In genomic region chr2:65057391-65058052, GRCh38 we compare ENCODE assay signal across 7 cellular contexts. TPM values are rescaled to one million over a fixed set of nuclear protein-coding genes. Genes with fewer than 3 reads are reported as not detected.
A peak's percentile ranks its signal among the peaks of the same experiment; 100 is the strongest.
DNase-seq lines count a peak whose midpoint lies in the region; ATAC-seq, FAIRE-seq and TF ChIP-seq lines count a peak whose summit lies in the region.

No MANE protein-coding gene starts in this region.

- H3K18ac ChIP-seq in mesenchymal stem cell (ENCODE audit: low read depth in 1 of 2, low read length in 2 of 2): no peak overlapping the region

- H2BK12ac ChIP-seq in mesenchymal stem cell (ENCODE audit: low read length in 2 of 2): no peak overlapping the region

- no peak for TF ChIP-seq POLR2A in testis (IDR thresholded peaks at IDR 0.05)

- WGBS in mesenchymal stem cell: 86% methylated on average over 6 of the region's 6 CpGs
- WGBS in testis, 2 donors: 36 to 43% methylated on average over 6 of the region's 6 CpGs

- H3K36me3 ChIP-seq in SJCRH30: no peaks in the 10 kb centered on the region
- H3K36me3 ChIP-seq in bronchial epithelial cell (ENCODE audit: control insufficient read depth, insufficient read depth, low read length): no peaks in the 10 kb centered on the region
- H3K36me3 ChIP-seq in mesenchymal stem cell (ENCODE audit: control insufficient read depth in 1 of 2, insufficient read depth in 2 of 2, low read depth in 1 of 2, low read length in 2 of 2): peaks cover 0 to 5% of the 10 kb centered on the region in 2 experiments
- no peaks in the 10 kb centered on the region for H3K36me3 ChIP-seq in testis (ENCODE audit: low read depth, missing control alignments)

- H3K27ac ChIP-seq in HL-60 (replicated peaks): 0 out of 2 replicates have a peak overlapping the region, but pooled peaks have one; percentile 3
- peak overlapping the region; percentile 69 for H3K27ac ChIP-seq in SJCRH30
- no peak overlapping the region for H3K27ac ChIP-seq in mesenchymal stem cell (ENCODE audit: low read length, poor library complexity, severe bottlenecking)
- peak overlapping the region; percentile 87 to 92 for H3K27ac ChIP-seq in testis

- intact Hi-C loops in testis (cut with DNase I; ENCODE audit: low total_unique reads): no loop called here

- no peak overlapping the region for H3K23ac ChIP-seq in mesenchymal stem cell (ENCODE audit: low read length in 2 of 2)

- no peak overlapping the region for H2AFZ ChIP-seq in mesenchymal stem cell (ENCODE audit: low read depth, low read length)

- no peak for TF ChIP-seq CTCF in HL-60 (IDR thresholded peaks at IDR 0.05; ENCODE audit: insufficient read depth, low read length)
- TF ChIP-seq CTCF in bronchial epithelial cell (IDR thresholded peaks at IDR 0.05; ENCODE audit: insufficient read depth, low read length, severe bottlenecking): no peak
- no peak for TF ChIP-seq CTCF in testis (IDR thresholded peaks at IDR 0.05)

- H3K9me3 ChIP-seq in SJCRH30 (replicated peaks) (no peaks in the 10 kb centered on the region), mesenchymal stem cell (ENCODE audit: control insufficient read depth, low read length) (no peaks in the 10 kb centered on the region), testis (no peaks in the 10 kb centered on the region)

- FAIRE-seq in GM18507 (lab: Jason Lieb, UNC) (peak; percentile 80), bronchial epithelial cell (lab: Jason Lieb, UNC) (no peak)

- H2BK15ac ChIP-seq in mesenchymal stem cell (ENCODE audit: low read depth, poor library complexity, severe bottlenecking): no peak overlapping the region

- peaks cover 15% of the 10 kb centered on the region for H3K79me1 ChIP-seq in mesenchymal stem cell (replicated peaks; ENCODE audit: low read length, poor library complexity, severe bottlenecking)

- H2BK120ac ChIP-seq in mesenchymal stem cell (ENCODE audit: low read depth, low read length): no peak overlapping the region

- H3K27me3 ChIP-seq in HL-60 (ENCODE audit: insufficient read depth, poor library complexity, severe bottlenecking) (no peaks in the 10 kb centered on the region), SJCRH30 (no peaks in the 10 kb centered on the region), bronchial epithelial cell (ENCODE audit: control insufficient read depth, insufficient read depth, low read length) (no peaks in the 10 kb centered on the region), mesenchymal stem cell (ENCODE audit: control insufficient read depth in 1 of 2, insufficient read depth in 1 of 2, low read length in 2 of 2) (peaks cover 0 to 7% of the 10 kb centered on the region in 2 experiments), testis (no peaks in the 10 kb centered on the region)

- H3K4me3 ChIP-seq in HL-60 (replicated peaks; ENCODE audit: insufficient read depth, low read length) (peak overlapping the region; percentile 48), SJCRH30 (peak overlapping the region; percentile 92), bronchial epithelial cell (ENCODE audit: low read depth, low read length) (peak overlapping the region; percentile 63), mesenchymal stem cell (ENCODE audit: insufficient read depth in 1 of 2, low read depth in 1 of 2, low read length in 2 of 2) (peak overlapping the region in 1 of 2 experiments; percentile 92), testis (peak overlapping the region; percentile 77 to 83)

- no peak overlapping the region for H4K8ac ChIP-seq in mesenchymal stem cell (ENCODE audit: low read length)

- no peak overlapping the region for H2BK5ac ChIP-seq in mesenchymal stem cell (ENCODE audit: low read depth, low read length, poor library complexity, severe bottlenecking)

- no peak overlapping the region for H3K14ac ChIP-seq in mesenchymal stem cell (ENCODE audit: low read length in 2 of 2)

- H4K91ac ChIP-seq in mesenchymal stem cell (ENCODE audit: low read length): no peak overlapping the region

- H2AK5ac ChIP-seq in mesenchymal stem cell (ENCODE audit: low read length, severe bottlenecking): no peak overlapping the region

- H3K4me1 ChIP-seq in SJCRH30: peaks cover 7% of the 10 kb centered on the region; the same call in 1 of the 2 replicates
- peaks cover 8% of the 10 kb centered on the region for H3K4me1 ChIP-seq in mesenchymal stem cell (ENCODE audit: control insufficient read depth, insufficient read depth, low read depth, low read length)
- peaks cover 20% of the 10 kb centered on the region for H3K4me1 ChIP-seq in testis

- no peak for DNase-seq in GM18507 (ENCODE audit: extremely low spot score, insufficient read length, low read depth)
- peak in 1 of 2 experiments; percentile 75 for DNase-seq in HL-60 (ENCODE audit: low read depth in 1 of 2, low spot score in 1 of 2)
- DNase-seq in SJCRH30: peak in 1 of 2 experiments; percentile 52
- peak; percentile 83 for DNase-seq in bronchial epithelial cell (ENCODE audit: low read depth)
- no peak for DNase-seq in mesenchymal stem cell
- DNase-seq in testis: no peak
- no peak for DNase-seq in left lobe of liver (ENCODE audit: low spot score)

- peak overlapping the region; percentile 36 for H3K4me2 ChIP-seq in mesenchymal stem cell (ENCODE audit: low read length, poor library complexity, severe bottlenecking)

- ATAC-seq in left lobe of liver: no peak

- no peak overlapping the region for H3K4ac ChIP-seq in mesenchymal stem cell (ENCODE audit: low read depth in 1 of 2, low read length in 2 of 2)

- H3K9ac ChIP-seq in mesenchymal stem cell (ENCODE audit: low read length): peak overlapping the region; percentile 94

RNA-seq across cellular contexts. Expression of gene CEP68, which starts 1.3 kb away (rescaled TPM):
- total RNA-seq in SJCRH30 (2014; rRNA removed; shearing (Covaris generic)): 13.7 and 14.1 TPM in 2 replicates
- total RNA-seq in bronchial epithelial cell: 3.8 and 3.9 TPM in 2 replicates
- polyA plus RNA-seq in mesenchymal stem cell (2013, experiment 1 of 2): 2.9 TPM
- 3.2 TPM for polyA plus RNA-seq in mesenchymal stem cell (2013, experiment 2 of 2)
- 10 to 100 TPM; 25.9 to 28.2 TPM for total RNA-seq in testis
- polyA plus RNA-seq in testis (ENCODE audit: insufficient read depth, low read depth, low replicate concordance): 13.3 TPM
- 2.2 TPM for total RNA-seq in left lobe of liver
